In the genomic region with DNA sequence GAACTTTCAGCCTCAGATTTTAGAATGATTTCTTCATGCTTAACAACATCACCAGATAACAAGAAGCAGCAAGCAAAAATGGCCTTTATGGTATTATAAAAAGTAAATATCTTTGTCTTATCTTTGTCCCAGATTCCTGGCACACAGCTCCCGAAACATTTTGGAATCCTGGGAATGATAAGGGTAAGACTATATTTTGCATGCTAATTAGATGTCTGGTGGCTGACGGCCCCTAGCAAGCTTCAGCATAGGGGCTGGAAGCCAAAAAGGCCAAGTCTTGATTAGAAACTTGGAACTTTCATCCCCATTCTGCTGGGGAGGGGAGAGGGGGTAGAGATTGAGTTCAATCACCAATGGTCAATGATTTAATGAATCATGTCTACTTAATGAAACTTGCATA, we compare ENCODE assay signal across 37 cellular contexts.
"Had no signal": no experiment of that assay in that cellular context is flagged by ENCODE, and none has a peak within 500 bp of the region (broad histone marks: within the 10 kb centered on the region; RNA-seq: fewer than 3 reads in every experiment).

No MANE protein-coding gene starts in this region.

- H3K9me3 Mint-ChIP-seq: activated B cell treated with CpG ODN at 0.5 μM for 24 hours; activated CD4-positive, alpha-beta memory T cell treated with anti-CD3 and anti-CD28 coated beads, Interleukin-2, amount 10 ng/mL, durations not matched to agents 7 days and 5 days; activated T-helper 17 cell treated with anti-CD3 and anti-CD28 coated beads, Interleukin-2, amount 50 U/mL, for 72 hours; central memory CD8-positive, alpha-beta T cell; T-cell had no signal

- FAIRE-seq: RCC 7860 had no signal

- H3K4me3 Mint-ChIP-seq: activated B cell treated with CpG ODN at 0.5 μM for 24 hours; activated CD4-positive, alpha-beta memory T cell treated with anti-CD3 and anti-CD28 coated beads, Interleukin-2, amount 10 ng/mL, durations not matched to agents 7 days and 5 days; activated CD8-positive, alpha-beta memory T cell treated with anti-CD3 and anti-CD28 coated beads, Interleukin-2, amount 10 ng/mL, durations not matched to agents 7 days and 5 days; activated naive CD8-positive, alpha-beta T cell treated with anti-CD3 and anti-CD28 coated beads for 36 hours; activated T-helper 17 cell treated with anti-CD3 and anti-CD28 coated beads, Interleukin-2, amount 50 U/mL, for 72 hours; central memory CD8-positive, alpha-beta T cell; T-cell; T-helper 17 cell had no signal

- H3K4me1 ChIP-seq: ascending aorta had no signal

- H3K36me3 Mint-ChIP-seq: activated CD8-positive, alpha-beta memory T cell treated with anti-CD3 and anti-CD28 coated beads, Interleukin-2, amount 10 ng/mL, durations not matched to agents 7 days and 5 days; activated naive CD8-positive, alpha-beta T cell treated with anti-CD3 and anti-CD28 coated beads for 36 hours; T-cell had no signal

- ATAC-seq: activated CD8-positive, alpha-beta memory T cell treated with anti-CD3 and anti-CD28 coated beads, Interleukin-2, amount 10 ng/mL, durations not matched to agents 7 days and 5 days; activated T-helper 17 cell treated with anti-CD3 and anti-CD28 coated beads, Interleukin-2, amount 50 U/mL, for 72 hours; Right ventricle myocardium inferior; SK-N-SH treated with all-trans-retinoic acid at 6 μM for 48 hours; T-cell; T-helper 17 cell had no signal

- H3K27me3 Mint-ChIP-seq: activated B cell treated with CpG ODN at 0.5 μM for 24 hours; activated CD4-positive, alpha-beta memory T cell treated with anti-CD3 and anti-CD28 coated beads, Interleukin-2, amount 10 ng/mL, durations not matched to agents 7 days and 5 days; activated CD8-positive, alpha-beta memory T cell treated with anti-CD3 and anti-CD28 coated beads, Interleukin-2, amount 10 ng/mL, durations not matched to agents 7 days and 5 days; activated naive CD8-positive, alpha-beta T cell treated with anti-CD3 and anti-CD28 coated beads for 36 hours; activated T-helper 17 cell treated with anti-CD3 and anti-CD28 coated beads, Interleukin-2, amount 50 U/mL, for 72 hours; central memory CD8-positive, alpha-beta T cell; T-cell; T-helper 17 cell had no signal

- H3K27me3 ChIP-seq: ascending aorta, MG63 had no signal

- H2AFZ ChIP-seq: PC-9 had no signal

- DNase-seq: activated B cell treated with CpG ODN at 0.5 μM for 24 hours; activated CD4-positive, alpha-beta memory T cell treated with anti-CD3 and anti-CD28 coated beads, Interleukin-2, amount 10 ng/mL, durations not matched to agents 7 days and 5 days; activated CD4-positive, alpha-beta T cell treated with anti-CD3 and anti-CD28 coated beads for 4 hours; activated CD4-positive, alpha-beta T cell treated with anti-CD3 and anti-CD28 coated beads, Interleukin-2, amount 50 U/mL, for 1 hour; activated CD4-positive, CD25-positive, alpha-beta regulatory T cell treated with anti-CD3 and anti-CD28 coated beads, Interleukin-2, amount 50 U/mL, for 72 hours; activated CD8-positive, alpha-beta memory T cell treated with anti-CD3 and anti-CD28 coated beads for 24 hours; activated CD8-positive, alpha-beta memory T cell treated with anti-CD3 and anti-CD28 coated beads, Interleukin-2, amount 10 ng/mL, durations not matched to agents 7 days and 5 days; activated CD8-positive, alpha-beta memory T cell treated with anti-CD3 and anti-CD28 coated beads, Interleukin-2, amount 50 U/mL, for 48 hours; activated effector memory CD4-positive, alpha-beta T cell treated with anti-CD3 and anti-CD28 coated beads, Interleukin-2, amount 50 U/mL, for 16 hours; activated naive CD4-positive, alpha-beta T cell; activated naive CD4-positive, alpha-beta T cell treated with anti-CD3 and anti-CD28 coated beads, Interleukin-2, amount 50 U/mL, for 16 hours; activated naive CD8-positive, alpha-beta T cell treated with anti-CD3 and anti-CD28 coated beads for 36 hours; activated T-cell treated with anti-CD3 and anti-CD28 coated beads, Interleukin-2, amount 50 U/mL, for 48 hours; Kasumi-1; KBM-7; MG63; NCI-H1048; NCI-H1105 treated with DMSO at 0.1 percent for 48 hours; NCI-H1436; NCI-H1694; NCI-H1930; NCI-H2081 treated with DMSO at 0.1 percent for 48 hours; NCI-H345; NCI-H524 treated with DMSO at 0.1 percent for 48 hours; NK-92 treated with Interleukin-12 subunit alpha and Interleukin-12 subunit beta, amount 100 ng/mL, for 24 hours; PC-9; T-cell; T-helper 17 cell had no signal

- H3K27ac ChIP-seq: ascending aorta, cardiac muscle cell, PC-9, RWPE1, VCaP had no signal

- H3K4me2 ChIP-seq: PC-9 had no signal

- H3K4me1 Mint-ChIP-seq: activated CD8-positive, alpha-beta memory T cell treated with anti-CD3 and anti-CD28 coated beads, Interleukin-2, amount 10 ng/mL, durations not matched to agents 7 days and 5 days; activated T-helper 17 cell treated with anti-CD3 and anti-CD28 coated beads, Interleukin-2, amount 50 U/mL, for 72 hours; central memory CD8-positive, alpha-beta T cell; T-cell had no signal

- H3K9me3 ChIP-seq: ascending aorta, MG63 had no signal

- H3K36me3 ChIP-seq: ascending aorta, cardiac muscle cell, MG63 had no signal

- H3K4me3 ChIP-seq: ascending aorta, cardiac muscle cell, MG63, PC-9 had no signal

- H3K27ac Mint-ChIP-seq: activated B cell treated with CpG ODN at 0.5 μM for 24 hours; activated CD4-positive, alpha-beta memory T cell treated with anti-CD3 and anti-CD28 coated beads, Interleukin-2, amount 10 ng/mL, durations not matched to agents 7 days and 5 days; activated CD8-positive, alpha-beta memory T cell treated with anti-CD3 and anti-CD28 coated beads, Interleukin-2, amount 10 ng/mL, durations not matched to agents 7 days and 5 days; activated naive CD8-positive, alpha-beta T cell treated with anti-CD3 and anti-CD28 coated beads for 36 hours; activated T-helper 17 cell treated with anti-CD3 and anti-CD28 coated beads, Interleukin-2, amount 50 U/mL, for 72 hours; T-cell; T-helper 17 cell had no signal
